In the genomic region with DNA sequence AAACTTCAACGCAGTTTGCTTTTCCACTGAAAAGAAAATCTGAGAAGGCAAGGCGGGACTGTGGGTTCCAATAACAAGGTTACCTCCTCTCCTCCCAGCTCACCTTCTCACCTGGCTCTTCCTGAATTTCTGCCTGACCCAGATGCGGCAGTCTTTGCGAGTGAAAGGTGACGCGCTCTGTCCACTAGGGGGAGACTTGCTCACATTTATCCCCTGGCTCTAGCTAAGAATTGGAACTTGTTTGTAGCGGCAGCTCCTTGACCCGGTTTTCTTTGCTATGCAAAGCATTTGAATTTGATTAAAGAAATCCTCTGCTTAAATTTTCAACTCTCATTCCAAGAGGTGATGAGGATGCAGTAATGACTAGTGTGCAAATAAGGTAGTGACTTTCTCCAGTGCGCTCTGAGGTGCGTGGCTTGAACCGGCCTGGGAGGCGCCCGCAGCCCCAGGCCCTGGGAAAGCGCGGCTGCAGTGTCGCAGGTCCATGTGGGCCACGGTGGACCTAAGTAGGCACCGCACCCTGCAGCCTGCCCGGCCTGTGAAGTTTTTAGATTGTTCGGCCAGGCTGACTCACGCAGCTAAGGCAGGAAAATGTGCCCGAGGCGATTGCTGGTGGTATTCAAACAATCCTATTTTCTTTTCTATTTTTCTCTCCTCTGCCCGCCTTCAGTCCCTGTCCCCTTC, we compare ENCODE assay signal across 8 cellular contexts.
DNase-seq lines count a peak whose midpoint lies in the region; ATAC-seq, FAIRE-seq and TF ChIP-seq lines count a peak whose summit lies in the region.

No MANE protein-coding gene starts in this region.

- H3K27me3 ChIP-seq in Karpas-422 (ENCODE audit: low read length) = no peaks in the 10 kb centered on the region
- 0 out of 2 replicates have a peak, but pooled peaks cover 6% of the 10 kb centered on the region for H3K27me3 ChIP-seq in PC-3 (ENCODE audit: low read length)

- peak; percentile 92 for TF ChIP-seq CTCF in GM12864 (IDR thresholded peaks at IDR 0.05; ENCODE audit: low read depth, low read length, missing control alignments)
- TF ChIP-seq CTCF in PC-3 (conservative IDR thresholded peaks at IDR 0.05; ENCODE audit: low read depth, low read length) = peak; percentile 94
- TF ChIP-seq CTCF in foreskin fibroblast (IDR thresholded peaks at IDR 0.05; ENCODE audit: low read depth, low read length) = peak; percentile 93

- peak; percentile 98 for ATAC-seq in PC-3
- ATAC-seq in stimulated activated memory B cell treated with anti-CD40 and anti-IgM and Interleukin-4, amounts not matched to agents 10 μg/mL and 1 μg/mL and 100 μg/mL, for 72 hours = no peak

- H3K27ac ChIP-seq in Karpas-422 (ENCODE audit: low read length) (no peak overlapping the region), PC-3 (ENCODE audit: low read length) (no peak overlapping the region)

- no TSS peak for BruUV-seq in PC-3 (replicated peaks; lab: Mats Ljungman, UMichigan)

- no peak overlapping the region for H3K4me3 Mint-ChIP-seq in stimulated activated memory B cell treated with anti-CD40 and anti-IgM and Interleukin-4, amounts not matched to agents 10 μg/mL and 1 μg/mL and 100 μg/mL, for 72 hours

- no peaks in the 10 kb centered on the region for H3K9me3 Mint-ChIP-seq in stimulated activated memory B cell treated with anti-CD40 and anti-IgM and Interleukin-4, amounts not matched to agents 10 μg/mL and 1 μg/mL and 100 μg/mL, for 72 hours

- POLR2A ChIA-PET in PC-3 (lab: Charles Lee; ENCODE audit: unreplicated experiment) = no interaction called here

- peak; percentile 16 for DNase-seq in GM12864 (ENCODE audit: low read depth)
- peak; percentile 79 for DNase-seq in H54 (ENCODE audit: insufficient read length, low spot score)
- DNase-seq in Karpas-422 = peak; percentile 82
- peak; percentile 74 for DNase-seq in PC-3
- DNase-seq in activated effector memory CD4-positive, alpha-beta T cell treated with Interleukin-2 at 50 U/mL for 16 hours = peak; percentile 9
- DNase-seq in foreskin fibroblast = peak; percentile 47 to 89
- DNase-seq in occipital lobe (lab: John Stamatoyannopoulos, UW) = peak; percentile 36

- CTCF ChIA-PET in PC-3 (lab: Charles Lee) = interaction anchor here (0.6 to 1.1 kb wide), 5 partner anchors 39 to 715 kb away, joined by 3 to 20 read pairs (median 3); no protein-coding TSS in a partner anchor

- H2AFZ ChIP-seq in Karpas-422 (ENCODE audit: low read length) = no peak overlapping the region
- peak overlapping the region; percentile 65 for H2AFZ ChIP-seq in PC-3 (ENCODE audit: low read length)

- intact Hi-C loops in PC-3 (cut with micrococcal nuclease) = loop anchor here (5.0 kb wide), 1 partner anchor 501 kb away; no protein-coding TSS in a partner anchor

- H3K27ac Mint-ChIP-seq in stimulated activated memory B cell treated with anti-CD40 and anti-IgM and Interleukin-4, amounts not matched to agents 10 μg/mL and 1 μg/mL and 100 μg/mL, for 72 hours = no peak overlapping the region

- H3K36me3 ChIP-seq in Karpas-422 (ENCODE audit: insufficient read depth, low read length) = no peaks in the 10 kb centered on the region
- no peaks in the 10 kb centered on the region for H3K36me3 ChIP-seq in PC-3 (ENCODE audit: low read depth, low read length)

- H3K4me3 ChIP-seq in GM12864 (ENCODE audit: low read depth, low read length) (no peak overlapping the region), Karpas-422 (ENCODE audit: low read length) (no peak overlapping the region), PC-3 (ENCODE audit: low read length) (peak overlapping the region; percentile 36; the same call in 1 of the 2 replicates), foreskin fibroblast (ENCODE audit: low read depth in 1 of 2, low read length in 2 of 2) (peak overlapping the region; percentile 20 to 28)

- no peaks in the 10 kb centered on the region for H3K9me2 ChIP-seq in Karpas-422 (replicated peaks; ENCODE audit: insufficient read depth, low read length)
- no peaks in the 10 kb centered on the region for H3K9me2 ChIP-seq in PC-3 (replicated peaks; ENCODE audit: low read length)

- H3K36me3 Mint-ChIP-seq in stimulated activated memory B cell treated with anti-CD40 and anti-IgM and Interleukin-4, amounts not matched to agents 10 μg/mL and 1 μg/mL and 100 μg/mL, for 72 hours = no peaks in the 10 kb centered on the region

- H3K27me3 Mint-ChIP-seq in stimulated activated memory B cell treated with anti-CD40 and anti-IgM and Interleukin-4, amounts not matched to agents 10 μg/mL and 1 μg/mL and 100 μg/mL, for 72 hours = peaks cover 19% of the 10 kb centered on the region

- no peaks in the 10 kb centered on the region for H3K79me2 ChIP-seq in Karpas-422 (ENCODE audit: low read length)
- H3K79me2 ChIP-seq in PC-3 (ENCODE audit: low read length) = no peaks in the 10 kb centered on the region

- H3K4me2 ChIP-seq in Karpas-422 (ENCODE audit: low read depth, low read length, poor library complexity, severe bottlenecking) = no peak overlapping the region
- H3K4me2 ChIP-seq in PC-3 (ENCODE audit: low read length) = peak overlapping the region; percentile 78

- no peak overlapping the region for H3K9ac ChIP-seq in Karpas-422 (ENCODE audit: low read length)
- no peak overlapping the region for H3K9ac ChIP-seq in PC-3 (ENCODE audit: low read length)

- no peaks in the 10 kb centered on the region for H3K9me3 ChIP-seq in Karpas-422 (ENCODE audit: low read length)
- H3K9me3 ChIP-seq in PC-3 (ENCODE audit: low read length) = no peaks in the 10 kb centered on the region

- no peaks in the 10 kb centered on the region for H4K20me1 ChIP-seq in Karpas-422 (ENCODE audit: insufficient read depth, low read depth, low read length)
- H4K20me1 ChIP-seq in PC-3 (ENCODE audit: low read length) = no peaks in the 10 kb centered on the region

- peak; percentile 75 for FAIRE-seq in H54 (lab: Jason Lieb, UNC)

- H3F3A ChIP-seq in PC-3 (ENCODE audit: low read length, unreplicated experiment) = no peaks in the 10 kb centered on the region

- H3K4me1 Mint-ChIP-seq in stimulated activated memory B cell treated with anti-CD40 and anti-IgM and Interleukin-4, amounts not matched to agents 10 μg/mL and 1 μg/mL and 100 μg/mL, for 72 hours = no peaks in the 10 kb centered on the region

- H3K4me1 ChIP-seq in Karpas-422 (ENCODE audit: low read length) (no peaks in the 10 kb centered on the region), PC-3 (ENCODE audit: insufficient read depth, low read length) (peaks cover 6% of the 10 kb centered on the region)

- TF ChIP-seq POLR2A in H54 (IDR thresholded peaks at IDR 0.05; ENCODE audit: low read depth, low read length) = no peak

Comparison
In these comparisons a context has a peak if more than half of its experiments do, and no peak if none do; other contexts are left out.
1. DNase-seq: peak in every context shown above with its lines; median percentile 82 in Karpas-422; 79 in H54; 74 in PC-3; 68 in foreskin fibroblast; 36 in occipital lobe; 16 in GM12864; 9 in activated effector memory CD4-positive, alpha-beta T cell treated with Interleukin-2 at 50 U/mL for 16 hours.
2. H3K4me3 ChIP-seq: peak in PC-3 (single experiment) and foreskin fibroblast (2 of 2); none in GM12864 (single experiment) and Karpas-422 (single experiment).
3. Peak in every context shown above with its lines, with median percentiles within 50 percentile points of each other: CTCF ChIP-seq.